18 cellular contexts compared by ENCODE assay signal in the genomic region with DNA sequence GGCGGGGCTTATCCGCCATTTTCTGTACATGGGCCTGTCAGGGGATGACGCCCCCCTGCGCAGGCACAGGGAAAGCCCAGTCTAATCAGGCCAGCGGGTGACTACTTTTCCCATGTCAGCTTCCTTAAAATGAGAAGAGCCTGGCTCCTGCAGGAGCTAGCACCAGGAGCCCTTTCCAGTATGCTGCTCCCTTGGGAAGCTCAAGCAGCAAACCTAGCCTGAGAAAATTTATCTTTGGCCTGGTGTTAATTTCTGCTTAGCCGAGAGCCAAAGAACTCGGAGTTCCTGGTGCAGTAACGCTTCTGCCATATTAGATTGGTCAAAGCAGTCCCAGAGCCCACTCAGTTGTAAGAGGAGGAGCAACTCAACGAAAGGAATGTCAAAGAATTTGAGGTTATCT.
DNase-seq lines count a peak whose midpoint lies in the region; ATAC-seq and TF ChIP-seq lines count a peak whose summit lies in the region.
"Had no signal": no experiment of that assay in that cellular context is flagged by ENCODE, and none has a peak within 500 bp of the region (broad histone marks: within the 10 kb centered on the region; RNA-seq: fewer than 3 reads in every experiment).

No MANE protein-coding gene starts in this region.

- no peak overlapping the region for H3K4me3 Mint-ChIP-seq in mesothelial cell of epicardium
- no peak overlapping the region for H3K4me3 Mint-ChIP-seq in activated CD8-positive, alpha-beta T cell treated with anti-CD3 and anti-CD28 coated beads, Interleukin-2, amount 10 ng/mL, durations not matched to agents 7 days and 5 days
- H3K4me3 Mint-ChIP-seq: B cell; CD4-positive, CD25-positive, alpha-beta regulatory T cell; CD8-positive, alpha-beta T cell; H9 had no signal

- H3K27me3 Mint-ChIP-seq in mesothelial cell of epicardium (ENCODE audit: low read depth), result no peaks in the 10 kb centered on the region
- H3K27me3 Mint-ChIP-seq in activated CD8-positive, alpha-beta T cell treated with anti-CD3 and anti-CD28 coated beads, Interleukin-2, amount 10 ng/mL, durations not matched to agents 7 days and 5 days (ENCODE audit: low read depth), result no peaks in the 10 kb centered on the region

- intact Hi-C loops in Right ventricle myocardium inferior (cut with DNase I) (no loop called here), heart right ventricle (cut with DNase I) (loop anchor here in 2 of 10 donors (10.0 kb wide), 2 partner anchors 143 to 153 kb away; no protein-coding TSS in a partner anchor), right cardiac atrium (cut with DNase I) (loop anchor here in 1 of 4 donors (10.0 kb wide), 1 partner anchor 153 kb away; no protein-coding TSS in a partner anchor)

- H3K4me3 ChIP-seq in right atrium auricular region, result no peak overlapping the region
- H3K4me3 ChIP-seq in heart right ventricle, result no peak overlapping the region
- no peak overlapping the region for H3K4me3 ChIP-seq in right cardiac atrium (ENCODE audit: low read length)
- H3K4me3 ChIP-seq: BLaER1, GM23248 had no signal

- H3K36me3 ChIP-seq in right atrium auricular region, result no peaks in the 10 kb centered on the region
- no peaks in the 10 kb centered on the region for H3K36me3 ChIP-seq in heart right ventricle
- H3K36me3 ChIP-seq: BLaER1 had no signal

- no peaks in the 10 kb centered on the region for H3K4me1 ChIP-seq in right atrium auricular region
- H3K4me1 ChIP-seq in heart right ventricle, result no peaks in the 10 kb centered on the region
- H3K4me1 ChIP-seq in right cardiac atrium (ENCODE audit: control insufficient read depth, insufficient read depth, low read length), result peaks cover 6% of the 10 kb centered on the region
- H3K4me1 ChIP-seq: Caco-2 had no signal

- H3K27ac Mint-ChIP-seq in mesothelial cell of epicardium, result no peak overlapping the region
- H3K27ac Mint-ChIP-seq in activated CD8-positive, alpha-beta T cell treated with anti-CD3 and anti-CD28 coated beads, Interleukin-2, amount 10 ng/mL, durations not matched to agents 7 days and 5 days, result no peak overlapping the region
- H3K27ac Mint-ChIP-seq: B cell; CD4-positive, CD25-positive, alpha-beta regulatory T cell; CD8-positive, alpha-beta T cell; H9 had no signal

- CTCF ChIA-PET in activated CD8-positive, alpha-beta T cell treated with anti-CD3 and anti-CD28 coated beads, Interleukin-2, amount 10 ng/mL, durations not matched to agents 7 days and 5 days (lab: Charles Lee), result no interaction called here

- peak; percentile 67 for DNase-seq in Right ventricle myocardium inferior (ENCODE audit: missing footprints)
- no peak for DNase-seq in right atrium auricular region (ENCODE audit: low spot score)
- DNase-seq in heart right ventricle, result peak in 1 of 2 donors; percentile 10
- peak; percentile 18 to 74 (median 67) for DNase-seq in right cardiac atrium
- no peak for DNase-seq in mesothelial cell of epicardium (ENCODE audit: low spot score in 2 of 2, unreplicated experiment in 2 of 2)
- DNase-seq in activated CD8-positive, alpha-beta T cell treated with anti-CD3 and anti-CD28 coated beads, Interleukin-2, amount 10 ng/mL, durations not matched to agents 7 days and 5 days, result no peak
- DNase-seq: Caco-2; CD4-positive, CD25-positive, alpha-beta regulatory T cell; CD8-positive, alpha-beta T cell; DMS153; DND-41; GM23248; H9 had no signal

- H3K27me3 ChIP-seq in right atrium auricular region (no peaks in the 10 kb centered on the region), heart right ventricle (no peaks in the 10 kb centered on the region), right cardiac atrium (ENCODE audit: control insufficient read depth, insufficient read depth) (no peaks in the 10 kb centered on the region)
- H3K27me3 ChIP-seq: BLaER1 had no signal

- no peaks in the 10 kb centered on the region for H3K4me1 Mint-ChIP-seq in mesothelial cell of epicardium
- H3K4me1 Mint-ChIP-seq in activated CD8-positive, alpha-beta T cell treated with anti-CD3 and anti-CD28 coated beads, Interleukin-2, amount 10 ng/mL, durations not matched to agents 7 days and 5 days (ENCODE audit: low read depth), result no peaks in the 10 kb centered on the region
- H3K4me1 Mint-ChIP-seq: B cell; CD4-positive, CD25-positive, alpha-beta regulatory T cell; H9 had no signal

- peaks cover 9% of the 10 kb centered on the region for H3K9me3 Mint-ChIP-seq in mesothelial cell of epicardium
- no peaks in the 10 kb centered on the region for H3K9me3 Mint-ChIP-seq in activated CD8-positive, alpha-beta T cell treated with anti-CD3 and anti-CD28 coated beads, Interleukin-2, amount 10 ng/mL, durations not matched to agents 7 days and 5 days (ENCODE audit: insufficient read depth)
- H3K9me3 Mint-ChIP-seq: CD8-positive, alpha-beta T cell; H9 had no signal

- H3K9me3 ChIP-seq in right atrium auricular region, result no peaks in the 10 kb centered on the region
- no peaks in the 10 kb centered on the region for H3K9me3 ChIP-seq in heart right ventricle
- H3K9me3 ChIP-seq in right cardiac atrium (ENCODE audit: control insufficient read depth, low read length), result no peaks in the 10 kb centered on the region
- H3K9me3 ChIP-seq: BLaER1, Caco-2 had no signal

- ATAC-seq in Right ventricle myocardium inferior (peak; percentile 81), heart right ventricle (peak in 6 of 8 donors; percentile 16 to 70 (median 45)), right cardiac atrium (peak; percentile 72 to 88)
- no peak for ATAC-seq in activated CD8-positive, alpha-beta T cell treated with anti-CD3 and anti-CD28 coated beads, Interleukin-2, amount 10 ng/mL, durations not matched to agents 7 days and 5 days
- ATAC-seq: CD8-positive, alpha-beta T cell; HCT116 had no signal

- 75 to 80% methylated on average over 9 of the region's 9 CpGs for WGBS in heart right ventricle, 2 donors
- WGBS in right cardiac atrium, result 70% methylated on average over 9 of the region's 9 CpGs

- H3K36me3 Mint-ChIP-seq in mesothelial cell of epicardium, result no peaks in the 10 kb centered on the region
- H3K36me3 Mint-ChIP-seq in activated CD8-positive, alpha-beta T cell treated with anti-CD3 and anti-CD28 coated beads, Interleukin-2, amount 10 ng/mL, durations not matched to agents 7 days and 5 days (ENCODE audit: low read depth), result no peaks in the 10 kb centered on the region
- H3K36me3 Mint-ChIP-seq: CD4-positive, CD25-positive, alpha-beta regulatory T cell; CD8-positive, alpha-beta T cell had no signal

- no peak for TF ChIP-seq CTCF in right atrium auricular region (IDR thresholded peaks at IDR 0.05)
- no peak for TF ChIP-seq CTCF in heart right ventricle (IDR thresholded peaks at IDR 0.05)
- TF ChIP-seq CTCF in mesothelial cell of epicardium (IDR thresholded peaks at IDR 0.05; ENCODE audit: unreplicated experiment), result no peak

- H3K27ac ChIP-seq in right atrium auricular region (no peak overlapping the region), heart right ventricle (no peak overlapping the region), right cardiac atrium (ENCODE audit: low read length) (no peak overlapping the region)
- H3K27ac ChIP-seq: 22Rv1, BLaER1, C4-2B, GM23248 had no signal

- POLR2A ChIA-PET in activated CD8-positive, alpha-beta T cell treated with anti-CD3 and anti-CD28 coated beads, Interleukin-2, amount 10 ng/mL, durations not matched to agents 7 days and 5 days (lab: Charles Lee), result no interaction called here

Comparison
In these comparisons a context has a peak if more than half of its experiments do, and no peak if none do; other contexts are left out.
1. DNase-seq: peak in Right ventricle myocardium inferior (single experiment) and right cardiac atrium (3 of 3); none in right atrium auricular region (single experiment), mesothelial cell of epicardium (0 of 2) and activated CD8-positive, alpha-beta T cell treated with anti-CD3 and anti-CD28 coated beads, Interleukin-2, amount 10 ng/mL, durations not matched to agents 7 days and 5 days (single experiment).